8 cellular contexts compared by ENCODE assay signal in the genomic region with DNA sequence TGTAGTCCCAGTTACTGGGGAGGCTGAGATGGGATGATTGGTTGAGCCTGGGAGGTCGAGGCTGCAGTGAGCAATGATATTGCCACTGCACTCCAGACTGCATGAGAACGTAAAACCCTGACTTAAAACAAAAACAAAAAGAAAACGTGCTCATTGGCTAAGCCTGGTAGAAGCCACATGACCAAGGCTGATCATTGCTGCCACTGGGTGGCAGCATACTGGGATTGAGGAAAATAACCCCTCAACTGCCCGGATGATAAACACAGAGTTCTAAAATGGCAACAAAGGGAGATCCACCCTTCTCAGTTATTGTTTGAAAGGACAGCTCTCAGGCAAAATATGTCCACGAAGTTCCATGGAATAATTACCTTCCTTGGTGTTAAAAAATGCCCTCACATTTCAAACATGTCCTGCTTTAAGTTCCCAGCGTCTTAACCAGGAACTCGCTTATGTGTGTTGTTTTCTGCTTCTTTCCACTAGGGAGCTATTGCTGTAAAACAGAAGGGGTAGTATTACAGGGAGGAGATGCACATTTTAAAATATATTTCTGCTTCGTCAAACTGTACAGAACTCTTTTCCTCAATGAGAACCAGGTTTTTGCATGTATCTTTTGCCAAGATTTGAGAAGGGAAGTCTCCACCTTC.
DNase-seq lines count a peak whose midpoint lies in the region; ATAC-seq and TF ChIP-seq lines count a peak whose summit lies in the region.

No MANE protein-coding gene starts in this region.

- TF ChIP-seq CTCF in Panc1 (IDR thresholded peaks at IDR 0.05) (peak; percentile 52), epithelial cell of esophagus (IDR thresholded peaks at IDR 0.05; ENCODE audit: insufficient read depth, low read depth, low read length, missing control alignments) (peak; percentile 37), parathyroid adenoma (IDR thresholded peaks at IDR 0.05) (peak; percentile 53)

- H3K4me3 Mint-ChIP-seq in activated CD8-positive, alpha-beta memory T cell treated with anti-CD3 and anti-CD28 coated beads, Interleukin-2, amount 10 ng/mL, durations not matched to agents 7 days and 5 days = no peak overlapping the region
- no peak overlapping the region for H3K4me3 Mint-ChIP-seq in naive thymus-derived CD8-positive, alpha-beta T cell

- H3K27me3 Mint-ChIP-seq in activated CD8-positive, alpha-beta memory T cell treated with anti-CD3 and anti-CD28 coated beads, Interleukin-2, amount 10 ng/mL, durations not matched to agents 7 days and 5 days = no peaks in the 10 kb centered on the region
- no peaks in the 10 kb centered on the region for H3K27me3 Mint-ChIP-seq in naive thymus-derived CD8-positive, alpha-beta T cell

- H3K4me2 ChIP-seq in parathyroid adenoma (ENCODE audit: low read length) = no peak overlapping the region

- no peaks in the 10 kb centered on the region for H3K4me1 Mint-ChIP-seq in activated CD8-positive, alpha-beta memory T cell treated with anti-CD3 and anti-CD28 coated beads, Interleukin-2, amount 10 ng/mL, durations not matched to agents 7 days and 5 days
- no peaks in the 10 kb centered on the region for H3K4me1 Mint-ChIP-seq in naive thymus-derived CD8-positive, alpha-beta T cell

- H3K9me3 ChIP-seq in Panc1 (ENCODE audit: control insufficient read depth, insufficient read depth, low read depth, low read length) = no peaks in the 10 kb centered on the region
- H3K9me3 ChIP-seq in parathyroid adenoma (ENCODE audit: control insufficient read depth, low read length) = no peaks in the 10 kb centered on the region

- no peak overlapping the region for H3K9ac ChIP-seq in parathyroid adenoma

- H3K4me1 ChIP-seq in Panc1 (ENCODE audit: control insufficient read depth, insufficient read depth, low read length) (no peaks in the 10 kb centered on the region), parathyroid adenoma (peaks cover 8% of the 10 kb centered on the region)

- peak; percentile 60 for DNase-seq in activated CD8-positive, alpha-beta memory T cell treated with anti-CD3 and anti-CD28 coated beads for 24 hours
- DNase-seq in activated CD8-positive, alpha-beta memory T cell treated with anti-CD3 and anti-CD28 coated beads, Interleukin-2, amount 10 ng/mL, durations not matched to agents 7 days and 5 days = no peak
- DNase-seq in Panc1 (ENCODE audit: low read depth, low spot score) (peak; percentile 1), epithelial cell of esophagus (ENCODE audit: low read depth) (peak; percentile 5), NCI-H524 treated with DMSO at 0.1 percent for 48 hours (lab: John Stamatoyannopoulos, UW) (no peak), 8988T (no peak)
- no peak for DNase-seq in naive thymus-derived CD8-positive, alpha-beta T cell

- no peak overlapping the region for H3K27ac ChIP-seq in Panc1 (ENCODE audit: low read length)
- H3K27ac ChIP-seq in parathyroid adenoma = no peak overlapping the region

- BruUV-seq in Panc1 (replicated peaks; lab: Mats Ljungman, UMichigan) = no TSS peak

- POLR2A ChIA-PET in Panc1 (lab: Charles Lee) = no interaction called here
- POLR2A ChIA-PET in naive thymus-derived CD8-positive, alpha-beta T cell (lab: Charles Lee) = no interaction called here

- peaks cover 18% of the 10 kb centered on the region for H3K36me3 Mint-ChIP-seq in activated CD8-positive, alpha-beta memory T cell treated with anti-CD3 and anti-CD28 coated beads, Interleukin-2, amount 10 ng/mL, durations not matched to agents 7 days and 5 days
- peaks cover 4 to 36% (median 25%) of the 10 kb centered on the region in 3 donors for H3K36me3 Mint-ChIP-seq in naive thymus-derived CD8-positive, alpha-beta T cell

- no peak for ATAC-seq in activated CD8-positive, alpha-beta memory T cell treated with anti-CD3 and anti-CD28 coated beads, Interleukin-2, amount 10 ng/mL, durations not matched to agents 7 days and 5 days
- no peak for ATAC-seq in Panc1
- no peak for ATAC-seq in naive thymus-derived CD8-positive, alpha-beta T cell

- in situ Hi-C loops in Panc1 (cut with HindIII; ENCODE audit: low pct_unique_long_range_greater_than_20kb, low sequenced_read_pairs) = no loop called here

- H3K4me3 ChIP-seq in Panc1 (ENCODE audit: low read depth in 2 of 2, low read length in 2 of 2) (no peak overlapping the region), epithelial cell of esophagus (ENCODE audit: low read length) (no peak overlapping the region), parathyroid adenoma (ENCODE audit: low read depth, low read length) (no peak overlapping the region)

- no peak overlapping the region for H3K27ac Mint-ChIP-seq in activated CD8-positive, alpha-beta memory T cell treated with anti-CD3 and anti-CD28 coated beads, Interleukin-2, amount 10 ng/mL, durations not matched to agents 7 days and 5 days
- H3K27ac Mint-ChIP-seq in naive thymus-derived CD8-positive, alpha-beta T cell = no peak overlapping the region

- no peak overlapping the region for H2AFZ ChIP-seq in parathyroid adenoma

- H3K9me3 Mint-ChIP-seq in activated CD8-positive, alpha-beta memory T cell treated with anti-CD3 and anti-CD28 coated beads, Interleukin-2, amount 10 ng/mL, durations not matched to agents 7 days and 5 days (ENCODE audit: low read depth) = peaks cover 16% of the 10 kb centered on the region
- H3K9me3 Mint-ChIP-seq in naive thymus-derived CD8-positive, alpha-beta T cell = peaks cover 9 to 65% (median 21%) of the 10 kb centered on the region in 9 donors

- no peaks in the 10 kb centered on the region for H3K27me3 ChIP-seq in Panc1 (ENCODE audit: control insufficient read depth, insufficient read depth, low read length)
- no peaks in the 10 kb centered on the region for H3K27me3 ChIP-seq in parathyroid adenoma (ENCODE audit: control insufficient read depth, insufficient read depth, low read length)

- no peaks in the 10 kb centered on the region for H3K36me3 ChIP-seq in Panc1 (ENCODE audit: control insufficient read depth, insufficient read depth, low read length)
- no peaks in the 10 kb centered on the region for H3K36me3 ChIP-seq in parathyroid adenoma (ENCODE audit: control insufficient read depth, insufficient read depth, low read length)

- H3K79me2 ChIP-seq in parathyroid adenoma = no peaks in the 10 kb centered on the region

- intact Hi-C loops in Panc1 (cut with micrococcal nuclease; ENCODE audit: unreplicated experiment) = no loop called here

- CTCF ChIA-PET in activated CD8-positive, alpha-beta memory T cell treated with anti-CD3 and anti-CD28 coated beads, Interleukin-2, amount 10 ng/mL, durations not matched to agents 7 days and 5 days (lab: Charles Lee) = interaction anchor here (0.8 kb wide), 1 partner anchor 8 kb away, joined by 3 read pairs; no protein-coding TSS in a partner anchor
- CTCF ChIA-PET in Panc1 (lab: Charles Lee) = no interaction called here

Comparison
In these comparisons a context has a peak if more than half of its experiments do, and no peak if none do; other contexts are left out.
1. DNase-seq: peak in activated CD8-positive, alpha-beta memory T cell treated with anti-CD3 and anti-CD28 coated beads for 24 hours (single experiment), Panc1 (single experiment) and epithelial cell of esophagus (single experiment); none in activated CD8-positive, alpha-beta memory T cell treated with anti-CD3 and anti-CD28 coated beads, Interleukin-2, amount 10 ng/mL, durations not matched to agents 7 days and 5 days (single experiment), NCI-H524 treated with DMSO at 0.1 percent for 48 hours (single experiment), naive thymus-derived CD8-positive, alpha-beta T cell (0 of 10) and 8988T (single experiment).
2. Peak in every context shown above with its lines, with median percentiles within 50 percentile points of each other: CTCF ChIP-seq.